In the genomic region with DNA sequence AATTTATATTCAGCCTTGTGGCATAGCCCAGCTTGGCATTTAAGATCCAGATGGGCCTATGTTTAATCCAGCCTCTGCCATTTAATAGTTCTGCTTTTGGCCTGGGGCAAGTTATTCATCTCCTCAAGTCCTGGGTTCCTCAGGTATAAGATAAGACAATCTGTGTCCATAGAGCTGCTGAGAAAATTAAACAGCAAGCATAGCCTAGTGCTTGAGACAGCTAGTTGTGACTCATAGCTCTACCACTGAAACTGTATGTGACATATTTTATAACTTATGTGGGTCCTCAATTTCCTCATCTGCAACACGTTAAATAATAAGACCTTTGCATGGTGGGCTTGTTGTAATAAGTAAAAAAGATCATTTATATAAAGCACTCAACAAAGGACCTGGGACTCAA, we compare ENCODE assay signal across 25 cellular contexts. TPM values are rescaled to one million over a fixed set of nuclear protein-coding genes. Genes with fewer than 3 reads are reported as not detected.
"Had no signal": no experiment of that assay in that cellular context is flagged by ENCODE, and none has a peak within 500 bp of the region (broad histone marks: within the 10 kb centered on the region; RNA-seq: fewer than 3 reads in every experiment).

No MANE protein-coding gene starts in this region.

- H3K36me3 ChIP-seq: gastrocnemius medialis, tibial artery, uterus had no signal

- ATAC-seq: activated naive CD8-positive, alpha-beta T cell treated with anti-CD3 and anti-CD28 coated beads, Interleukin-2, amount 50 U/mL, for 24 hours; gastrocnemius medialis; left lobe of liver had no signal

- H3K4me3 ChIP-seq: coronary artery, gastrocnemius medialis, lung, tibial artery, uterus had no signal

- H3K27ac ChIP-seq: coronary artery, gastrocnemius medialis, tibial artery, uterus had no signal

- H3K9me3 ChIP-seq: gastrocnemius medialis, tibial artery, uterus had no signal

- DNase-seq: activated CD4-positive, alpha-beta T cell treated with anti-CD3 and anti-CD28 coated beads, Interleukin-2, amount 10 ng/mL, durations not matched to agents 24 days and 14 days; activated CD8-positive, alpha-beta memory T cell treated with anti-CD3 and anti-CD28 coated beads, Interleukin-2, amount 50 U/mL, for 4 hours; activated effector memory CD4-positive, alpha-beta T cell treated with Interleukin-2 at 50 U/mL for 16 hours; activated naive CD4-positive, alpha-beta T cell treated with anti-CD3 and anti-CD28 coated beads, Interleukin-2, amount 10 ng/mL, durations not matched to agents 7 days and 5 days; activated naive CD8-positive, alpha-beta T cell treated with anti-CD3 and anti-CD28 coated beads, Interleukin-2, amount 50 U/mL, for 24 hours; activated T-cell treated with anti-CD3 and anti-CD28 coated beads, Interleukin-2, amount 50 U/mL, for 48 hours; central memory CD4-positive, alpha-beta T cell; gastrocnemius medialis; head of caudate nucleus; kidney; midbrain; nephron progenitor cell; nucleus accumbens; posterior cingulate gyrus; stimulated activated CD4-positive, alpha-beta T cell treated with anti-CD3 and anti-CD28 coated beads, Interleukin-12 subunit alpha, Interleukin-12 subunit beta, amount 100 ng/mL, for 4 hours; stimulated activated CD4-positive, alpha-beta T cell treated with anti-CD3 and anti-CD28 coated beads, Interleukin-1b, Interleukin-23, amount 100 ng/mL, for 48 hours; stimulated activated CD8-positive, alpha-beta memory T cell treated with anti-CD3 and anti-CD28 coated beads, Interleukin-4, amount 100 ng/mL, for 48 hours; stimulated activated naive CD4-positive, alpha-beta T cell; substantia nigra; tibial artery; uterus had no signal

- H3K27me3 ChIP-seq: gastrocnemius medialis, tibial artery, uterus had no signal

- H3K4me1 ChIP-seq: gastrocnemius medialis, tibial artery, uterus had no signal

RNA-seq across cellular contexts. Expression of a gene that starts 53.3 kb away (rescaled TPM):
- total RNA-seq: activated CD4-positive, alpha-beta T cell treated with anti-CD3 and anti-CD28 coated beads, Interleukin-2, amount 10 ng/mL, durations not matched to agents 24 days and 14 days; myocyte had no signal
